ENCODE assay signal across 8 cellular contexts in the genomic region with DNA sequence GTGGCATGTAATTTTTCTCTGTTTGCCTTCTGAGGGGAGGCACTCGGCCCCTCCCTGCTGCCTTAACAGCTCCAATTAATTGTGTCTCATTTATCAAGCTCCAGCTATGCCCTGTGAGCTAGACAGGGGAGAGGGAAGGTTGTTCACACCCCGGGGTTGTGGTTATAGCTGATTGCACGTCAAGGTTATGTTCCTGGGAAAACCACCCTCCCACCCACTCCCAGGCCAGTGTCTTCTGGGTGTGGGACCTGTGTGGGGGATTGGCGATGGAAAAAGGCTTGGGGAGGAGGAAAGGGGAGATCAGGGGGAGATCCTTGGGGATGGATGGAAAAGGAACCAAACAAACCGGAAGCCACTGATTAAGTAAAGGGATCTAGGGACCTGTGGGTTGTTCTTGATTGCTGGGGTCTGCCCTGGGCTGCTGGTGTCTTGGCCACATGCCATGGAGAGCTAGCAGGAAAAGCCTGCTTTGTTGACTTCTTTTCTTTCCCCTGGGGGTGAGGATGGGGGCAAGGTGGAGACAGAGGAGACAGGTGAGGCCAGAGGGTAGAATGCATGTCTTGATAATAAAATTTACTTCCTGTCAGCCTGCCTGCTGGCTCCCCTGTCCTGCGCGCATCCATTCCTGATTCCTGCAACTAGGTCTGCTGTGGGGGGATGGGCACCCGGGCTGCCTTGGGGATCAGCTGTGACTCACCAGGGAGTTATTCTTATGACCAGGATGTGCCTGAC. TPM values are rescaled to one million over a fixed set of nuclear protein-coding genes. Genes with fewer than 3 reads are reported as not detected.
A peak's percentile ranks its signal among the peaks of the same experiment; 100 is the strongest.
DNase-seq lines count a peak whose midpoint lies in the region; ATAC-seq and TF ChIP-seq lines count a peak whose summit lies in the region.

No MANE protein-coding gene starts in this region.

- no peaks in the 10 kb centered on the region for H3K9me3 Mint-ChIP-seq in central memory CD8-positive, alpha-beta T cell

- ATAC-seq in central memory CD8-positive, alpha-beta T cell (replicated peaks; ENCODE audit: extremely low read depth, poor library complexity, severe bottlenecking): no peak
- ATAC-seq in GM18861 (IDR thresholded peaks at IDR 0.05; ENCODE audit: unreplicated experiment) (no peak), HG03280 (IDR thresholded peaks at IDR 0.05; ENCODE audit: unreplicated experiment) (no peak)

- H3K4me1 Mint-ChIP-seq in central memory CD8-positive, alpha-beta T cell: peaks cover 86% of the 10 kb centered on the region

- H3K9ac ChIP-seq in Karpas-422 (ENCODE audit: low read length): peak overlapping the region; percentile 43; the same call in 1 of the 2 replicates
- peak overlapping the region; percentile 49 for H3K9ac ChIP-seq in SU-DHL-6 (ENCODE audit: low read length)

- peaks cover 28% of the 10 kb centered on the region for H3K36me3 Mint-ChIP-seq in central memory CD8-positive, alpha-beta T cell (ENCODE audit: insufficient read depth)

- H3K79me2 ChIP-seq in Karpas-422 (ENCODE audit: low read length) (peaks cover 100% of the 10 kb centered on the region), SU-DHL-6 (ENCODE audit: insufficient read depth, low read length) (peaks cover 100% of the 10 kb centered on the region)

- H3K36me3 ChIP-seq in Karpas-422 (ENCODE audit: insufficient read depth, low read length): peaks cover 15% of the 10 kb centered on the region; the same call in 1 of the 2 replicates
- H3K36me3 ChIP-seq in SU-DHL-6 (ENCODE audit: low read length): peaks cover 21% of the 10 kb centered on the region

- no peak for TF ChIP-seq CTCF in SU-DHL-6 (IDR thresholded peaks at IDR 0.05; ENCODE audit: insufficient read depth, low read length, poor library complexity, severe bottlenecking)

- peak overlapping the region; percentile 92 for H3K27ac Mint-ChIP-seq in central memory CD8-positive, alpha-beta T cell (ENCODE audit: low read depth)

- DNase-seq in DMS 273 treated with DMSO at 0.1 percent for 48 hours (lab: John Stamatoyannopoulos, UW) (peak; percentile 61), Karpas-422 (no peak)
- no peak for DNase-seq in central memory CD8-positive, alpha-beta T cell (ENCODE audit: low spot score in 2 of 2)
- DNase-seq in stimulated activated CD4-positive, alpha-beta T cell treated with anti-CD3 and anti-CD28 coated beads, Interleukin-4, amount 100 ng/mL, for 24 hours: peak; percentile 59

- H3K27ac ChIP-seq in Karpas-422 (ENCODE audit: low read length): peak overlapping the region; percentile 86
- peak overlapping the region; percentile 98 for H3K27ac ChIP-seq in SU-DHL-6 (ENCODE audit: low read depth, low read length)
- peak overlapping the region; percentile 68 for H3K27ac ChIP-seq in layer of hippocampus (ENCODE audit: low read depth, low read length)

- H3K27me3 Mint-ChIP-seq in central memory CD8-positive, alpha-beta T cell: no peaks in the 10 kb centered on the region

- H3K27me3 ChIP-seq in Karpas-422 (ENCODE audit: low read length): no peaks in the 10 kb centered on the region
- no peaks in the 10 kb centered on the region for H3K27me3 ChIP-seq in SU-DHL-6 (ENCODE audit: low read length)
- H3K27me3 ChIP-seq in layer of hippocampus (ENCODE audit: control insufficient read depth, insufficient read depth, low read length): no peaks in the 10 kb centered on the region

- peaks cover 52% of the 10 kb centered on the region for H4K20me1 ChIP-seq in Karpas-422 (ENCODE audit: insufficient read depth, low read depth, low read length)
- peaks cover 13% of the 10 kb centered on the region for H4K20me1 ChIP-seq in SU-DHL-6 (ENCODE audit: low read depth, low read length)

- H3K9me2 ChIP-seq in Karpas-422 (replicated peaks; ENCODE audit: insufficient read depth, low read length): no peaks in the 10 kb centered on the region
- H3K9me2 ChIP-seq in SU-DHL-6 (replicated peaks; ENCODE audit: insufficient read depth, low read length): no peaks in the 10 kb centered on the region

- H3K4me3 Mint-ChIP-seq in central memory CD8-positive, alpha-beta T cell: peak overlapping the region; percentile 73

- H3K4me2 ChIP-seq in Karpas-422 (ENCODE audit: low read depth, low read length, poor library complexity, severe bottlenecking) (peak overlapping the region; percentile 38), SU-DHL-6 (ENCODE audit: low read depth, low read length, poor library complexity, severe bottlenecking) (peak overlapping the region; percentile 96)

- H3K4me1 ChIP-seq in Karpas-422 (ENCODE audit: low read length): peaks cover 90% of the 10 kb centered on the region

- H3F3A ChIP-seq in SU-DHL-6 (ENCODE audit: insufficient read depth): peaks cover 63% of the 10 kb centered on the region

- H2AFZ ChIP-seq in Karpas-422 (ENCODE audit: low read length) (no peak overlapping the region), SU-DHL-6 (ENCODE audit: low read depth, low read length, severe bottlenecking) (no peak overlapping the region)

- no peaks in the 10 kb centered on the region for H3K9me3 ChIP-seq in Karpas-422 (ENCODE audit: low read length)
- H3K9me3 ChIP-seq in SU-DHL-6 (ENCODE audit: insufficient read depth, low read length): no peaks in the 10 kb centered on the region

- H3K4me3 ChIP-seq in Karpas-422 (ENCODE audit: low read length) (no peak overlapping the region), SU-DHL-6 (ENCODE audit: insufficient read depth, low read length, poor library complexity, severe bottlenecking) (peak overlapping the region; percentile 36)

RNA-seq across cellular contexts. Expression of a gene that starts 14.1 kb away (rescaled TPM):
- total RNA-seq in Karpas-422 (2014; rRNA removed; shearing (Covaris generic); ENCODE audit: low replicate concordance): 197 and 232 TPM in 2 replicates

Comparison
In these comparisons a context has a peak if more than half of its experiments do, and no peak if none do; other contexts are left out.
1. DNase-seq: peak in DMS 273 treated with DMSO at 0.1 percent for 48 hours (single experiment) and stimulated activated CD4-positive, alpha-beta T cell treated with anti-CD3 and anti-CD28 coated beads, Interleukin-4, amount 100 ng/mL, for 24 hours (single experiment); none in Karpas-422 (single experiment) and central memory CD8-positive, alpha-beta T cell (0 of 2).
2. Peak in every context shown above with its lines, with median percentiles within 50 percentile points of each other: H3K27ac ChIP-seq.